12 cellular contexts compared by ENCODE assay signal in the genomic region with DNA sequence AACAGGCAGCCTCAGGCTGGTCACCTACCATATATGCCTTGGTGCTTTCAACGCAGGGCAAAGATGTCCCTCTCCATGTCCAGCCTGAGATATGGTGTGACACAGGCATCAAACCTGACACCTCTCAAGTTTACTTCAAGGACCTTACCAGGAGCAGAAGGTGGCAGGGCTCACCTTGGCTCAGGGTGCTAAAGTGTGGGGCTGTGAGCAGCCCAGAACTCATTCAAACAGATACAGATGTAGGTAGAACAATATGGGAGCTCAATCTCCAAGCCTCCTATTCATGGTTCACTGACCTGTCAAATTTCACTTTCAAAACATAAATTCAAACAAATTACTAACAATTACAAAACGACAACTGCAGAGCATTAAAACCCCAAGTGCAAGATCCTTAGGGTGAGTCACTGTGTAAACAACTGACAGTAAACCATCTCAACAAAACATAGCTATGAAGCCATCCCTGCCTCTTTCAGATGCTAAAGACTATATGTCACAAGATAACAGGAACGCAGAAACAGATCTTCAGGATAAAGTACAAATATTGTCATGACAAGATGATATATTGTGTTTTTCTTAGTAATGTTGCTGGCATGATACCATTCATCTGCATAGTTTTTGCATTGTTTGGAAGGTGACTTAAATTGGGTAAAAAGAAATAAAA.
A peak's percentile ranks its signal among the peaks of the same experiment; 100 is the strongest.
DNase-seq lines count a peak whose midpoint lies in the region; ATAC-seq lines count a peak whose summit lies in the region.
"Had no signal": no experiment of that assay in that cellular context is flagged by ENCODE, and none has a peak within 500 bp of the region (broad histone marks: within the 10 kb centered on the region; RNA-seq: fewer than 3 reads in every experiment).

No MANE protein-coding gene starts in this region.

- peaks cover 18% of the 10 kb centered on the region for H3K4me1 ChIP-seq in Karpas-422 (ENCODE audit: low read length)

- H3K9ac ChIP-seq in Karpas-422 (ENCODE audit: low read length) = no peak overlapping the region

- no peak overlapping the region for H2AFZ ChIP-seq in Karpas-422 (ENCODE audit: low read length)

- no peaks in the 10 kb centered on the region for H3K27me3 ChIP-seq in Karpas-422 (ENCODE audit: low read length)

- no peaks in the 10 kb centered on the region for H3K9me2 ChIP-seq in Karpas-422 (replicated peaks; ENCODE audit: insufficient read depth, low read length)

- H3K9me3 ChIP-seq in Karpas-422 (ENCODE audit: low read length) = no peaks in the 10 kb centered on the region

- H3K36me3 ChIP-seq in Karpas-422 (ENCODE audit: insufficient read depth, low read length) = no peaks in the 10 kb centered on the region

- peak overlapping the region; percentile 1; the same call in 1 of the 2 replicates for H3K27ac ChIP-seq in Karpas-422 (ENCODE audit: low read length)

- peaks cover 19% of the 10 kb centered on the region for H3K79me2 ChIP-seq in Karpas-422 (ENCODE audit: low read length)

- H3K4me3 ChIP-seq in Karpas-422 (ENCODE audit: low read length) = no peak overlapping the region

- ATAC-seq in GM21367 (IDR thresholded peaks at IDR 0.05; ENCODE audit: unreplicated experiment) (peak; percentile 28), GM19467 (IDR thresholded peaks at IDR 0.05; ENCODE audit: unreplicated experiment) (no peak)
- ATAC-seq: WTC11 had no signal

- no peaks in the 10 kb centered on the region for H4K20me1 ChIP-seq in Karpas-422 (ENCODE audit: insufficient read depth, low read depth, low read length)

- H3K4me2 ChIP-seq in Karpas-422 (ENCODE audit: low read depth, low read length, poor library complexity, severe bottlenecking) = no peak overlapping the region

- DNase-seq in AG20443 (ENCODE audit: low spot score) (peak; percentile 34), Karpas-422 (no peak), fibroblast of gingiva (ENCODE audit: low read depth) (peak; percentile 50), DMS153 treated with DMSO at 0.1 percent for 48 hours (lab: John Stamatoyannopoulos, UW; ENCODE audit: unreplicated experiment) (no peak), NOMO-1 treated with dmso at 0.1 percent for 144 hours (lab: John Stamatoyannopoulos, UW; ENCODE audit: unreplicated experiment) (no peak)
- DNase-seq in effector CD4-positive, alpha-beta T cell = no peak
- DNase-seq: activated naive CD4-positive, alpha-beta T cell treated with Interleukin-2 at 50 U/mL for 16 hours; NCI-H1436; stimulated activated CD4-positive, alpha-beta T cell treated with anti-CD3 and anti-CD28 coated beads, Interleukin-2, amount 100 ng/mL, for 24 hours had no signal

Comparison
In these comparisons a context has a peak if more than half of its experiments do, and no peak if none do; other contexts are left out.
1. DNase-seq: peak in AG20443 (single experiment) and fibroblast of gingiva (single experiment); none in Karpas-422 (single experiment), DMS153 treated with DMSO at 0.1 percent for 48 hours (single experiment), effector CD4-positive, alpha-beta T cell (single experiment) and NOMO-1 treated with dmso at 0.1 percent for 144 hours (single experiment).